Comparison of ENCODE assay signal across 9 cellular contexts in the genomic region with DNA sequence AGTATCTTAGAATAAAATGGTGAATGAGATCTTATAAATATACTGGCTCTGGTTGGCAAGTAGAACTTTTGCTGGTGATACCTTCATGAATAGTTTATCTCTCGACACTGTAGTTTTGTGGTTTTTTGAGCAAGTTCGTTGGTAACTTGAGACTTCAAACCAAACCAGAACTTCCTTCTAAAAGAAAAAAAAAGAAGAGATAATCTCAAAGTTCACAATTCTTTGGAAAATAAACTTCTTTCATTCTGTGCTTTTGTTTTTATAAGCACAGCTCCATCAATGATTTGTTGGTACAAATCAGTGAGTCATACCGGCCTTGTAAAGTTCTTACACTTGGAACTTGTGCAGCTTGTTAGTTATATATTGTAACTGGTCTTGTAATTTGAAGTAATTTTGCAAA. TPM values are rescaled to one million over a fixed set of nuclear protein-coding genes. Genes with fewer than 3 reads are reported as not detected.
DNase-seq lines count a peak whose midpoint lies in the region; ATAC-seq and TF ChIP-seq lines count a peak whose summit lies in the region.
"Had no signal": no experiment of that assay in that cellular context is flagged by ENCODE, and none has a peak within 500 bp of the region (broad histone marks: within the 10 kb centered on the region; RNA-seq: fewer than 3 reads in every experiment).

No MANE protein-coding gene starts in this region.

- no peaks in the 10 kb centered on the region for H3K27me3 Mint-ChIP-seq in activated naive CD8-positive, alpha-beta T cell treated with anti-CD3 and anti-CD28 coated beads, Interleukin-2, amount 10 ng/mL, durations not matched to agents 7 days and 5 days

- no peaks in the 10 kb centered on the region for H3K9me3 ChIP-seq in lower lobe of right lung
- H3K9me3 ChIP-seq in WERI-Rb-1 (ENCODE audit: severe bottlenecking), result no peaks in the 10 kb centered on the region
- H3K9me3 ChIP-seq: uterus had no signal

- POLR2A ChIA-PET in AG04449 (lab: Yijun Ruan, JAX), result interaction anchor here (3.9 kb wide), 1 partner anchor 27 kb away, joined by 46 read pairs; the partner anchor contains the start of genes AP4B1 and DCLRE1B
- POLR2A ChIA-PET in activated naive CD8-positive, alpha-beta T cell treated with anti-CD3 and anti-CD28 coated beads, Interleukin-2, amount 10 ng/mL, durations not matched to agents 7 days and 5 days (lab: Charles Lee), result interaction anchor here (0.7 to 5.8 kb wide), 15 partner anchors 9 to 579 kb away, joined by 4 to 148 read pairs (median 11); partner anchors contain the start of genes AP4B1, DCLRE1B, RSBN1 and TRIM33

- H3K4me1 ChIP-seq in lower lobe of right lung, result peaks cover 59% of the 10 kb centered on the region

- H3K27ac ChIP-seq in lower lobe of right lung (peak overlapping the region; percentile 99), WERI-Rb-1 (no peak overlapping the region)

- peaks cover 56% of the 10 kb centered on the region for H3K4me1 Mint-ChIP-seq in activated naive CD8-positive, alpha-beta T cell treated with anti-CD3 and anti-CD28 coated beads, Interleukin-2, amount 10 ng/mL, durations not matched to agents 7 days and 5 days

- H3K9me3 Mint-ChIP-seq in activated naive CD8-positive, alpha-beta T cell treated with anti-CD3 and anti-CD28 coated beads, Interleukin-2, amount 10 ng/mL, durations not matched to agents 7 days and 5 days, result no peaks in the 10 kb centered on the region

- intact Hi-C loops in lower lobe of right lung (cut with DNase I), result no loop called here

- no peaks in the 10 kb centered on the region for H3K27me3 ChIP-seq in lower lobe of right lung (ENCODE audit: low read depth)
- H3K27me3 ChIP-seq in WERI-Rb-1 (ENCODE audit: insufficient read depth, low read depth, severe bottlenecking), result no peaks in the 10 kb centered on the region
- H3K27me3 ChIP-seq: uterus had no signal

- H3K27ac Mint-ChIP-seq in activated naive CD8-positive, alpha-beta T cell treated with anti-CD3 and anti-CD28 coated beads, Interleukin-2, amount 10 ng/mL, durations not matched to agents 7 days and 5 days, result peak overlapping the region; percentile 94

- H3K4me3 ChIP-seq in AG04449 (ENCODE audit: low read depth, low read length) (peak overlapping the region; percentile 89), lower lobe of right lung (peak overlapping the region; percentile 88), WERI-Rb-1 (ENCODE audit: low read depth, low read length) (no peak overlapping the region)

- TF ChIP-seq CTCF in AG04449 (IDR thresholded peaks at IDR 0.05; ENCODE audit: insufficient read depth, low read length, missing control alignments) (no peak), lower lobe of right lung (IDR thresholded peaks at IDR 0.05) (no peak), WERI-Rb-1 (IDR thresholded peaks at IDR 0.05; ENCODE audit: low read depth, low read length) (no peak)

- ATAC-seq in activated naive CD8-positive, alpha-beta T cell treated with anti-CD3 and anti-CD28 coated beads, Interleukin-2, amount 10 ng/mL, durations not matched to agents 7 days and 5 days (ENCODE audit: low read depth), result no peak
- ATAC-seq in lower lobe of right lung (no peak), GM18517 (IDR thresholded peaks at IDR 0.05; ENCODE audit: unreplicated experiment) (no peak)

- DNase-seq in AG04449 (ENCODE audit: low read depth, low spot score), result no peak
- DNase-seq in HT-29 (ENCODE audit: low spot score), result peak; percentile 52
- no peak for DNase-seq in activated naive CD8-positive, alpha-beta T cell treated with anti-CD3 and anti-CD28 coated beads, Interleukin-2, amount 10 ng/mL, durations not matched to agents 7 days and 5 days
- no peak for DNase-seq in lower lobe of right lung
- DNase-seq in GOT3 (lab: John Stamatoyannopoulos, UW), result no peak
- no peak for DNase-seq in stimulated activated CD4-positive, alpha-beta T cell treated with anti-CD3 and anti-CD28 coated beads, Interleukin-4, amount 100 ng/mL, for 24 hours
- DNase-seq in WERI-Rb-1, result no peak
- DNase-seq: uterus had no signal

- H3K4me3 Mint-ChIP-seq in activated naive CD8-positive, alpha-beta T cell treated with anti-CD3 and anti-CD28 coated beads, Interleukin-2, amount 10 ng/mL, durations not matched to agents 7 days and 5 days, result peak overlapping the region; percentile 95

- H3K36me3 Mint-ChIP-seq in activated naive CD8-positive, alpha-beta T cell treated with anti-CD3 and anti-CD28 coated beads, Interleukin-2, amount 10 ng/mL, durations not matched to agents 7 days and 5 days, result peaks cover 17% of the 10 kb centered on the region

- CTCF ChIA-PET in AG04449 (lab: Yijun Ruan, JAX), result interaction anchor here (1.0 to 4.6 kb wide), 13 partner anchors 7 to 415 kb away, joined by 3 to 47 read pairs (median 6); partner anchors contain the start of genes AP4B1 and DCLRE1B

- H3K36me3 ChIP-seq in lower lobe of right lung, result no peaks in the 10 kb centered on the region
- H3K36me3 ChIP-seq in WERI-Rb-1, result peaks cover 4% of the 10 kb centered on the region; the same call in 1 of the 2 replicates
- H3K36me3 ChIP-seq: uterus had no signal

RNA-seq across cellular contexts. Expression of gene HIPK1, which starts 2.3 kb away (rescaled TPM):
- 18.9 and 19.4 TPM in 2 replicates for total RNA-seq in HT-29 (2014; rRNA removed; shearing (Covaris generic))
- total RNA-seq in activated naive CD8-positive, alpha-beta T cell treated with anti-CD3 and anti-CD28 coated beads, Interleukin-2, amount 10 ng/mL, durations not matched to agents 7 days and 5 days, result 10 to 100 TPM; 93.0 to 99.4 TPM
- total RNA-seq in lower lobe of right lung, result 95.0 TPM

RNA-seq across cellular contexts. Expression of gene DCLRE1B, which starts 26.3 kb away (rescaled TPM):
- total RNA-seq in HT-29 (2014; rRNA removed; shearing (Covaris generic)), result 6.2 and 7.3 TPM in 2 replicates
- 10 to 100 TPM; 13.4 to 14.3 TPM for total RNA-seq in activated naive CD8-positive, alpha-beta T cell treated with anti-CD3 and anti-CD28 coated beads, Interleukin-2, amount 10 ng/mL, durations not matched to agents 7 days and 5 days
- total RNA-seq in lower lobe of right lung, result 8.3 TPM

RNA-seq across cellular contexts. Expression of gene AP4B1, which starts 26.9 kb away (rescaled TPM):
- total RNA-seq in HT-29 (2014; rRNA removed; shearing (Covaris generic)), result 6.7 and 12.5 TPM in 2 replicates
- total RNA-seq in activated naive CD8-positive, alpha-beta T cell treated with anti-CD3 and anti-CD28 coated beads, Interleukin-2, amount 10 ng/mL, durations not matched to agents 7 days and 5 days, result 10 to 100 TPM; 53.9 to 60.5 TPM
- 16.3 TPM for total RNA-seq in lower lobe of right lung

RNA-seq across cellular contexts. Expression of gene BCL2L15, which starts 44.1 kb away (rescaled TPM):
- 18.2 and 23.4 TPM in 2 replicates for total RNA-seq in HT-29 (2014; rRNA removed; shearing (Covaris generic))
- total RNA-seq in activated naive CD8-positive, alpha-beta T cell treated with anti-CD3 and anti-CD28 coated beads, Interleukin-2, amount 10 ng/mL, durations not matched to agents 7 days and 5 days, result 1 to 10 TPM; 1.1 to 2.9 TPM
- total RNA-seq in lower lobe of right lung, result 1.3 TPM

RNA-seq across cellular contexts. Expression of gene OLFML3, which starts 47.8 kb away (rescaled TPM):
- total RNA-seq in HT-29 (2014; rRNA removed; shearing (Covaris generic)), result 0.03 TPM in 1 of 2 replicates, not detected in the other
- under 1 TPM; 0.45 to 0.64 TPM for total RNA-seq in activated naive CD8-positive, alpha-beta T cell treated with anti-CD3 and anti-CD28 coated beads, Interleukin-2, amount 10 ng/mL, durations not matched to agents 7 days and 5 days
- 38.9 TPM for total RNA-seq in lower lobe of right lung
